1 cellular context compared by ENCODE assay signal in the genomic region with DNA sequence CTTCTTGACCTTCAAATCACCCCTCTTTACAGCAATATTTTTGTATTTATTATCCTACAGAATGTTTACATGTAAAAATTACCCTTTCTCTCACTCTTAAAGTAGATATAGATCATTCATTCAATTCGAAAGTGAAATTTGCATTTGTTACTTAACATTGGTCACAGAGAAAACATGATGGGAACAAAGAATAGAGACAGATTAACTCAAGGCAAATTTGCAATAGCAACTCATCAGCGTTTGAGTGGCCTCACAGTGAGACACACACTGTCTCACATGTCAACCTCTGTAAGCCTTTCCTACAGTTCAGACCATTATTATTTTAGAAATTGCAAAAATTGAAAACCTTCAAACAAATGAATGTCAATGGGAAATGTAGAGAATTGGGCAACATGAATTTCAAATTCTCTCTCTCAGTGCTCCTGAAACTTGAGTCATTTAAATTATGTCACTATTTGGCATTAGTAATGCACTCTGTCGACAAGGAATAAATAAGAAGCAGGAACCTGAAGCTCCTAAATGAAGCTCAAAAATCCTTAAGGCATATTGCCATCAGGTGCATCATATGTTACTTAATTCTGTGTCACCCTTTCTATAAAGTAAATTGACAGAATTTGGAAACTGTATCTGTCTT.
TF ChIP-seq lines count a peak whose summit lies in the region.

No MANE protein-coding gene starts in this region.

TF ChIP-seq in H1, 55 proteins besides CTCF, POLR2A, EP300 and RAD21 (continued from another document):
- TF ChIP-seq, protein P1, sequence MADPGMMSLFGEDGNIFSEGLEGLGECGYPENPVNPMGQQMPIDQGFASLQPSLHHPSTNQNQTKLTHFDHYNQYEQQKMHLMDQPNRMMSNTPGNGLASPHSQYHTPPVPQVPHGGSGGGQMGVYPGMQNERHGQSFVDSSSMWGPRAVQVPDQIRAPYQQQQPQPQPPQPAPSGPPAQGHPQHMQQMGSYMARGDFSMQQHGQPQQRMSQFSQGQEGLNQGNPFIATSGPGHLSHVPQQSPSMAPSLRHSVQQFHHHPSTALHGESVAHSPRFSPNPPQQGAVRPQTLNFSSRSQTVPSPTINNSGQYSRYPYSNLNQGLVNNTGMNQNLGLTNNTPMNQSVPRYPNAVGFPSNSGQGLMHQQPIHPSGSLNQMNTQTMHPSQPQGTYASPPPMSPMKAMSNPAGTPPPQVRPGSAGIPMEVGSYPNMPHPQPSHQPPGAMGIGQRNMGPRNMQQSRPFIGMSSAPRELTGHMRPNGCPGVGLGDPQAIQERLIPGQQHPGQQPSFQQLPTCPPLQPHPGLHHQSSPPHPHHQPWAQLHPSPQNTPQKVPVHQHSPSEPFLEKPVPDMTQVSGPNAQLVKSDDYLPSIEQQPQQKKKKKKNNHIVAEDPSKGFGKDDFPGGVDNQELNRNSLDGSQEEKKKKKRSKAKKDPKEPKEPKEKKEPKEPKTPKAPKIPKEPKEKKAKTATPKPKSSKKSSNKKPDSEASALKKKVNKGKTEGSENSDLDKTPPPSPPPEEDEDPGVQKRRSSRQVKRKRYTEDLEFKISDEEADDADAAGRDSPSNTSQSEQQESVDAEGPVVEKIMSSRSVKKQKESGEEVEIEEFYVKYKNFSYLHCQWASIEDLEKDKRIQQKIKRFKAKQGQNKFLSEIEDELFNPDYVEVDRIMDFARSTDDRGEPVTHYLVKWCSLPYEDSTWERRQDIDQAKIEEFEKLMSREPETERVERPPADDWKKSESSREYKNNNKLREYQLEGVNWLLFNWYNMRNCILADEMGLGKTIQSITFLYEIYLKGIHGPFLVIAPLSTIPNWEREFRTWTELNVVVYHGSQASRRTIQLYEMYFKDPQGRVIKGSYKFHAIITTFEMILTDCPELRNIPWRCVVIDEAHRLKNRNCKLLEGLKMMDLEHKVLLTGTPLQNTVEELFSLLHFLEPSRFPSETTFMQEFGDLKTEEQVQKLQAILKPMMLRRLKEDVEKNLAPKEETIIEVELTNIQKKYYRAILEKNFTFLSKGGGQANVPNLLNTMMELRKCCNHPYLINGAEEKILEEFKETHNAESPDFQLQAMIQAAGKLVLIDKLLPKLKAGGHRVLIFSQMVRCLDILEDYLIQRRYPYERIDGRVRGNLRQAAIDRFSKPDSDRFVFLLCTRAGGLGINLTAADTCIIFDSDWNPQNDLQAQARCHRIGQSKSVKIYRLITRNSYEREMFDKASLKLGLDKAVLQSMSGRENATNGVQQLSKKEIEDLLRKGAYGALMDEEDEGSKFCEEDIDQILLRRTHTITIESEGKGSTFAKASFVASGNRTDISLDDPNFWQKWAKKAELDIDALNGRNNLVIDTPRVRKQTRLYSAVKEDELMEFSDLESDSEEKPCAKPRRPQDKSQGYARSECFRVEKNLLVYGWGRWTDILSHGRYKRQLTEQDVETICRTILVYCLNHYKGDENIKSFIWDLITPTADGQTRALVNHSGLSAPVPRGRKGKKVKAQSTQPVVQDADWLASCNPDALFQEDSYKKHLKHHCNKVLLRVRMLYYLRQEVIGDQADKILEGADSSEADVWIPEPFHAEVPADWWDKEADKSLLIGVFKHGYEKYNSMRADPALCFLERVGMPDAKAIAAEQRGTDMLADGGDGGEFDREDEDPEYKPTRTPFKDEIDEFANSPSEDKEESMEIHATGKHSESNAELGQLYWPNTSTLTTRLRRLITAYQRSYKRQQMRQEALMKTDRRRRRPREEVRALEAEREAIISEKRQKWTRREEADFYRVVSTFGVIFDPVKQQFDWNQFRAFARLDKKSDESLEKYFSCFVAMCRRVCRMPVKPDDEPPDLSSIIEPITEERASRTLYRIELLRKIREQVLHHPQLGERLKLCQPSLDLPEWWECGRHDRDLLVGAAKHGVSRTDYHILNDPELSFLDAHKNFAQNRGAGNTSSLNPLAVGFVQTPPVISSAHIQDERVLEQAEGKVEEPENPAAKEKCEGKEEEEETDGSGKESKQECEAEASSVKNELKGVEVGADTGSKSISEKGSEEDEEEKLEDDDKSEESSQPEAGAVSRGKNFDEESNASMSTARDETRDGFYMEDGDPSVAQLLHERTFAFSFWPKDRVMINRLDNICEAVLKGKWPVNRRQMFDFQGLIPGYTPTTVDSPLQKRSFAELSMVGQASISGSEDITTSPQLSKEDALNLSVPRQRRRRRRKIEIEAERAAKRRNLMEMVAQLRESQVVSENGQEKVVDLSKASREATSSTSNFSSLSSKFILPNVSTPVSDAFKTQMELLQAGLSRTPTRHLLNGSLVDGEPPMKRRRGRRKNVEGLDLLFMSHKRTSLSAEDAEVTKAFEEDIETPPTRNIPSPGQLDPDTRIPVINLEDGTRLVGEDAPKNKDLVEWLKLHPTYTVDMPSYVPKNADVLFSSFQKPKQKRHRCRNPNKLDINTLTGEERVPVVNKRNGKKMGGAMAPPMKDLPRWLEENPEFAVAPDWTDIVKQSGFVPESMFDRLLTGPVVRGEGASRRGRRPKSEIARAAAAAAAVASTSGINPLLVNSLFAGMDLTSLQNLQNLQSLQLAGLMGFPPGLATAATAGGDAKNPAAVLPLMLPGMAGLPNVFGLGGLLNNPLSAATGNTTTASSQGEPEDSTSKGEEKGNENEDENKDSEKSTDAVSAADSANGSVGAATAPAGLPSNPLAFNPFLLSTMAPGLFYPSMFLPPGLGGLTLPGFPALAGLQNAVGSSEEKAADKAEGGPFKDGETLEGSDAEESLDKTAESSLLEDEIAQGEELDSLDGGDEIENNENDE (IDR thresholded peaks at IDR 0.05; ENCODE audit: insufficient replicate concordance, low read length) = no peak
- TF ChIP-seq ZNF274 (IDR thresholded peaks at IDR 0.05; ENCODE audit: borderline replicate concordance, extremely low read depth, low read length) (no peak), POU5F1 (IDR thresholded peaks at IDR 0.05; ENCODE audit: low read depth, low read length) (no peak)
